ENCODE assay signal across 28 cellular contexts in genomic region chr5:101535626-101536025, GRCh38.
"Had no signal": no experiment of that assay in that cellular context is flagged by ENCODE, and none has a peak within 500 bp of the region (broad histone marks: within the 10 kb centered on the region; RNA-seq: fewer than 3 reads in every experiment).

No MANE protein-coding gene starts in this region.

- H3K4me1 Mint-ChIP-seq: activated CD4-positive, alpha-beta memory T cell treated with anti-CD3 and anti-CD28 coated beads, Interleukin-2, amount 10 ng/mL, durations not matched to agents 7 days and 5 days; activated CD4-positive, alpha-beta T cell treated with anti-CD3 and anti-CD28 coated beads for 36 hours; activated T-helper 17 cell treated with anti-CD3 and anti-CD28 coated beads, Interleukin-2, amount 50 U/mL, for 72 hours; T-cell had no signal

- H3K36me3 ChIP-seq: WERI-Rb-1 had no signal

- H3K4me3 ChIP-seq: SK-N-MC had no signal

- H3K27ac ChIP-seq: SK-N-MC, WERI-Rb-1 had no signal

- H3K27ac Mint-ChIP-seq: activated CD4-positive, alpha-beta memory T cell treated with anti-CD3 and anti-CD28 coated beads, Interleukin-2, amount 10 ng/mL, durations not matched to agents 7 days and 5 days; activated CD4-positive, alpha-beta T cell treated with anti-CD3 and anti-CD28 coated beads for 36 hours; activated naive CD4-positive, alpha-beta T cell treated with anti-CD3 and anti-CD28 coated beads for 36 hours; activated naive CD8-positive, alpha-beta T cell; activated T-helper 17 cell treated with anti-CD3 and anti-CD28 coated beads, Interleukin-2, amount 50 U/mL, for 72 hours had no signal

- H3K27me3 Mint-ChIP-seq: activated CD4-positive, alpha-beta memory T cell treated with anti-CD3 and anti-CD28 coated beads, Interleukin-2, amount 10 ng/mL, durations not matched to agents 7 days and 5 days; activated CD4-positive, alpha-beta T cell treated with anti-CD3 and anti-CD28 coated beads for 36 hours; activated T-helper 17 cell treated with anti-CD3 and anti-CD28 coated beads, Interleukin-2, amount 50 U/mL, for 72 hours; T-cell had no signal

- ATAC-seq: activated CD4-positive, alpha-beta T cell treated with anti-CD3 and anti-CD28 coated beads for 36 hours; activated T-helper 17 cell treated with anti-CD3 and anti-CD28 coated beads, Interleukin-2, amount 50 U/mL, for 72 hours; Panc1; Right ventricle myocardium inferior; T-cell had no signal

- H3K9me3 Mint-ChIP-seq: activated CD4-positive, alpha-beta memory T cell treated with anti-CD3 and anti-CD28 coated beads, Interleukin-2, amount 10 ng/mL, durations not matched to agents 7 days and 5 days had no signal

- H3K36me3 Mint-ChIP-seq: activated naive CD8-positive, alpha-beta T cell; T-cell had no signal

- DNase-seq: activated CD4-positive, alpha-beta memory T cell treated with anti-CD3 and anti-CD28 coated beads, Interleukin-2, amount 10 ng/mL, durations not matched to agents 7 days and 5 days; activated CD4-positive, alpha-beta T cell treated with anti-CD3 and anti-CD28 coated beads for 36 hours; activated CD4-positive, alpha-beta T cell treated with anti-CD3 and anti-CD28 coated beads, Interleukin-2, amount 50 U/mL, for 1 hour; activated gamma-delta T cell; activated naive CD4-positive, alpha-beta T cell treated with anti-CD3 and anti-CD28 coated beads for 36 hours; activated T-cell treated with anti-CD3 and anti-CD28 coated beads for 4 hours; activated T-cell treated with anti-CD3 and anti-CD28 coated beads, Interleukin-2, amount 50 U/mL, for 48 hours; amygdala; cerebellar nuclear complex; Kasumi-1; NCI-H1092; NCI-H1417; NCI-H1694 treated with DMSO at 0.1 percent for 48 hours; NCI-H2029 treated with DMSO at 0.1 percent for 48 hours; NCI-H345; NCI-H510A treated with DMSO at 0.1 percent for 48 hours; NCI-H69; NK-92 treated with Interleukin-12 subunit alpha and Interleukin-12 subunit beta, amount 100 ng/mL, for 24 hours; OCI-M1; RPMI8226; T-cell; T-helper 2 cell; WERI-Rb-1 had no signal

- H3K4me3 Mint-ChIP-seq: activated CD4-positive, alpha-beta memory T cell treated with anti-CD3 and anti-CD28 coated beads, Interleukin-2, amount 10 ng/mL, durations not matched to agents 7 days and 5 days; activated CD4-positive, alpha-beta T cell treated with anti-CD3 and anti-CD28 coated beads for 36 hours; activated naive CD4-positive, alpha-beta T cell treated with anti-CD3 and anti-CD28 coated beads for 36 hours; activated naive CD8-positive, alpha-beta T cell; activated T-helper 17 cell treated with anti-CD3 and anti-CD28 coated beads, Interleukin-2, amount 50 U/mL, for 72 hours; T-cell had no signal
